In the genomic region with DNA sequence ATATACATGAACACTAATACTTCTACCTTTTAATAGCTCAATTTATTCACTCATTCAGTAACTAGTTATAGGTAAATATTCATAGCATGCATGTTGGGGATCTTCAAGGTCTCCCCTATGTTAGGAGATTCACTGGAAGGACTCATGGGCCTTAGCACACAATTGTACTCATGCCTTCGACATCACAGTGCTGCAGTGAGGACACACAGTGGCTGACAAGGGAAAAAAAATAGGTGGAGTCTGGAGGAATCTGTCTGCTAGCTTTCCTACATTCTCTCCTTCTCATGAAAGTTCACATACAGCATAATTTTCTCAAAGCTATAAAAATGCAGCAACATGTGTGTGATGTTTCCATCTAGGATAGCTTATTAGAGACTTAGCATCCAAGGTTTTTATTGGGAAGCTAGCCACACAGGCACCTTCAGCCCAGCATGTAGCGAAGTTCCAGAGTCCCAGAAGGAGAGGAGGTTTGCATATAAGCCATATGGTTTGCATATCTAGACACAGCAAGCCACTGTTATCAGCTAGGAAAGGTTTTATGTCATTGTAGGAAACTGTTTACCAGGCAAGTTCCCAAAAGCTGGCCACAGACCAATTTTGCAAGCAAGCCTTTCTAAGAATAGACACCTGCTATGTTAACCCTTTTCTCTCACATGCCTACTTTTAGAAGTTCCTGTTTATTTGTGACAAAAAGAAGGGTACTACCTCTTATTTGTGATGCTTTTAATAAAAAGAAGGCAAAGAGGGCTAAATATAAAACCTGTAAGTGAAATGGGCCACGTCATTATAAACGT, we compare ENCODE assay signal across 11 cellular contexts. TPM values are rescaled to one million over a fixed set of nuclear protein-coding genes. Genes with fewer than 3 reads are reported as not detected.
DNase-seq lines count a peak whose midpoint lies in the region; ATAC-seq and TF ChIP-seq lines count a peak whose summit lies in the region.
"Had no signal": no experiment of that assay in that cellular context is flagged by ENCODE, and none has a peak within 500 bp of the region (broad histone marks: within the 10 kb centered on the region; RNA-seq: fewer than 3 reads in every experiment).

No MANE protein-coding gene starts in this region.

- no peaks in the 10 kb centered on the region for H3K9me3 ChIP-seq in BE2C

- TF ChIP-seq CTCF in CD14-positive monocyte (IDR thresholded peaks at IDR 0.05) (no peak), BE2C (IDR thresholded peaks at IDR 0.05; ENCODE audit: low read depth, low read length) (no peak; the same call in 1 of the 2 replicates)

- H3K4me3 ChIP-seq in BE2C (ENCODE audit: low read depth, low read length): no peak overlapping the region

- H3K27me3 ChIP-seq in BE2C: 0 out of 2 replicates have a peak, but pooled peaks cover 3% of the 10 kb centered on the region

- peaks cover 0 to 2% (median 0%) of the 10 kb centered on the region in 3 donors for H3K27me3 Mint-ChIP-seq in CD14-positive monocyte (ENCODE audit: low read depth in 3 of 3)

- H3K4me3 Mint-ChIP-seq in CD14-positive monocyte: peak overlapping the region; percentile 45 to 95
- H3K4me3 Mint-ChIP-seq: activated CD4-positive, alpha-beta memory T cell treated with anti-CD3 and anti-CD28 coated beads, Interleukin-2, amount 10 ng/mL, durations not matched to agents 7 days and 5 days had no signal

- peaks cover 41% of the 10 kb centered on the region for H3K4me1 Mint-ChIP-seq in CD14-positive monocyte

- H3K9me3 Mint-ChIP-seq in CD14-positive monocyte: peaks cover 0 to 4% (median 3%) of the 10 kb centered on the region in 7 donors

- in situ Hi-C loops in SK-MEL-5 (cut with HindIII; ENCODE audit: low pct_unique_long_range_greater_than_20kb, low sequenced_read_pairs): no loop called here

- H3K36me3 ChIP-seq in BE2C: no peaks in the 10 kb centered on the region

- peak overlapping the region in 1 of 7 donors; percentile 70 for H3K27ac Mint-ChIP-seq in CD14-positive monocyte
- H3K27ac Mint-ChIP-seq: activated CD4-positive, alpha-beta memory T cell treated with anti-CD3 and anti-CD28 coated beads, Interleukin-2, amount 10 ng/mL, durations not matched to agents 7 days and 5 days had no signal

- peak; percentile 51 for ATAC-seq in GM19397 (IDR thresholded peaks at IDR 0.05; ENCODE audit: unreplicated experiment)
- ATAC-seq in HG03342 (IDR thresholded peaks at IDR 0.05; ENCODE audit: unreplicated experiment): peak; percentile 42
- ATAC-seq: sciatic nerve had no signal

- H3K4me1 ChIP-seq in BE2C: no peaks in the 10 kb centered on the region

- no peaks in the 10 kb centered on the region for H3K36me3 Mint-ChIP-seq in CD14-positive monocyte

- intact Hi-C loops in CD14-positive monocyte (cut with micrococcal nuclease): no loop called here

- DNase-seq in CD14-positive monocyte (ENCODE audit: low spot score) (no peak), SK-MEL-5 (ENCODE audit: low read depth, low spot score) (peak; percentile 22), COR-L47 (lab: John Stamatoyannopoulos, UW) (no peak), DMS79 (lab: John Stamatoyannopoulos, UW) (no peak), anterior cingulate cortex (lab: John Stamatoyannopoulos, UW) (no peak), BE2C (no peak)
- DNase-seq: activated CD4-positive, alpha-beta memory T cell treated with anti-CD3 and anti-CD28 coated beads, Interleukin-2, amount 10 ng/mL, durations not matched to agents 7 days and 5 days; NCI-H748 treated with DMSO at 0.1 percent for 48 hours had no signal

RNA-seq across cellular contexts. Expression of gene MORC1, which starts 46.4 kb away (rescaled TPM):
- polyA plus RNA-seq in CD14-positive monocyte: not detected
- total RNA-seq in SK-MEL-5 (2014; rRNA removed; shearing (Covaris generic)): 0.11 TPM in 1 of 2 replicates, not detected in the other
- 0.05 TPM in 1 of 2 replicates, not detected in the other for polyA plus RNA-seq in SK-MEL-5 (2015; cell fraction: cytosol; rRNA removed)
- polyA plus RNA-seq in SK-MEL-5 (2015; cell fraction: nucleus; rRNA removed): 0.41 and 0.57 TPM in 2 replicates
- not detected for polyA plus RNA-seq in BE2C (2012; ENCODE audit: insufficient read depth, insufficient read length, low read depth)
- total RNA-seq: activated CD4-positive, alpha-beta memory T cell treated with anti-CD3 and anti-CD28 coated beads, Interleukin-2, amount 10 ng/mL, durations not matched to agents 7 days and 5 days; sciatic nerve had no signal
